Comparison of ENCODE assay signal across 10 cellular contexts in the genomic region with DNA sequence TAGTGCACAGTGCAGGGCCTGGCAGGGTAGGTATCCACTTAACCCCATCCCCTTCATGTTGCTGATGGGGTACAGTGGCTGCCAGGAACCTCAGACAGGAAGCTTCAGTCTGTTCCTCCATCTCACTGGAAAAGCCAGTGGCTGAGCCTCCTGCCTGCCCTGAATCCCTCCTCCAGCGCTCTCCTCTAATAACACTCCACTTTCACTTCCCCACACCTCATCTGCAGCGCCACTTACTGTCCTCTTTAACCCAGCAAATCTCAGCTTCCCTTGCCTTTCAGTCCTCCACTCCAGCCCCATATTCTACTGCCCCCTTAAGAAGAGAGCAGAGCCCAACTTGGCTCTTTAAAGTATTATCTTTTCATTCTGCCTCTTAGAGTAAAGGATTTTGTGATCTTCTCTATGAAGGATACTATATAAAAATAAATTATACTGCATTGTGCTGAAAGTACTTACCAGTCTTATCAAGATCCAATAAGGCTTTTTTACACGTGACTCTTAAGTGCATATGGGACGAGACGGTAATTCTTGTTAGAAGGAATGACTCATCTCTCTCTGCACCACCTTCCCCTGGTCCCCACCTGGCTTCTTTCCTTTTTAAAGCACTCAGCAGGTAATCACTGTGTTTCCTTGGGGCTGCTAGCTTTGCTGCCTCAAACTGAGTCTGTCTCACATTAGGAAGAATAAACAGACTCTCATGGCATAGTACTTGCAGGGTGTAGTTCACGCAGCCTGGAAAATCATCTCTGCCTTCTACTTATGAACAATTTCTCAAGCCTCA.
DNase-seq lines count a peak whose midpoint lies in the region; ATAC-seq and TF ChIP-seq lines count a peak whose summit lies in the region.
"Had no signal": no experiment of that assay in that cellular context is flagged by ENCODE, and none has a peak within 500 bp of the region (broad histone marks: within the 10 kb centered on the region; RNA-seq: fewer than 3 reads in every experiment).

No MANE protein-coding gene starts in this region.

- intact Hi-C loops in HCT116 (cut with micrococcal nuclease): no loop called here
- intact Hi-C loops in Panc1 (cut with micrococcal nuclease; ENCODE audit: unreplicated experiment): no loop called here
- intact Hi-C loops in stomach (cut with DNase I; ENCODE audit: low total_unique reads): no loop called here

- peaks cover 23% of the 10 kb centered on the region for H3K4me1 ChIP-seq in BE2C
- no peaks in the 10 kb centered on the region for H3K4me1 ChIP-seq in HCT116 (ENCODE audit: control insufficient read depth in 1 of 2, insufficient read depth in 2 of 2, low read length in 2 of 2)
- H3K4me1 ChIP-seq in Panc1 (ENCODE audit: control insufficient read depth, insufficient read depth, low read length): no peaks in the 10 kb centered on the region
- H3K4me1 ChIP-seq in stomach: peaks cover 0 to 18% (median 12%) of the 10 kb centered on the region in 4 donors

- no peak overlapping the region for H2AFZ ChIP-seq in HCT116 (ENCODE audit: low read depth, low read length, poor library complexity, severe bottlenecking)

- in situ Hi-C loops in Panc1 (cut with HindIII; ENCODE audit: low pct_unique_long_range_greater_than_20kb, low sequenced_read_pairs): no loop called here

- H4K20me1 ChIP-seq in HCT116 (ENCODE audit: insufficient read depth): no peaks in the 10 kb centered on the region

- CTCF ChIA-PET in HCT116 (lab: Charles Lee): no interaction called here
- CTCF ChIA-PET in Panc1 (lab: Charles Lee): no interaction called here

- no peak overlapping the region for H3K27ac ChIP-seq in HCT116 (ENCODE audit: low read depth, low read length)
- no peak overlapping the region for H3K27ac ChIP-seq in Panc1 (ENCODE audit: low read length)
- H3K27ac ChIP-seq in stomach: no peak overlapping the region

- TF ChIP-seq POLR2A in HCT116 (IDR thresholded peaks at IDR 0.05; ENCODE audit: borderline replicate concordance, extremely low read depth, insufficient read depth, insufficient read length) (no peak), erythroblast (IDR thresholded peaks at IDR 0.05; ENCODE audit: low read length) (no peak), stomach (IDR thresholded peaks at IDR 0.05) (no peak)

- H3K36me3 Mint-ChIP-seq in glutamatergic neuron (ENCODE audit: unreplicated experiment): no peaks in the 10 kb centered on the region
- H3K36me3 Mint-ChIP-seq: CD4-positive, alpha-beta memory T cell had no signal

- H3K9me3 Mint-ChIP-seq in glutamatergic neuron (ENCODE audit: unreplicated experiment): peaks cover 4% of the 10 kb centered on the region
- H3K9me3 Mint-ChIP-seq: CD4-positive, alpha-beta memory T cell had no signal

- no peaks in the 10 kb centered on the region for H3K9me2 ChIP-seq in HCT116 (ENCODE audit: insufficient read depth)

- BruUV-seq in HCT116 (replicated peaks; lab: Mats Ljungman, UMichigan) (no TSS peak), Panc1 (replicated peaks; lab: Mats Ljungman, UMichigan) (no TSS peak)

- H3K4me3 ChIP-seq in BE2C (ENCODE audit: low read depth, low read length) (no peak overlapping the region), HCT116 (replicated peaks in 1 of 2; ENCODE audit: low read depth in 1 of 2, low read length in 2 of 2) (no peak overlapping the region), Panc1 (ENCODE audit: low read depth in 2 of 2, low read length in 2 of 2) (no peak overlapping the region), stomach (no peak overlapping the region)

- H3K4me1 Mint-ChIP-seq in glutamatergic neuron (ENCODE audit: low read depth, unreplicated experiment): peaks cover 8% of the 10 kb centered on the region
- H3K4me1 Mint-ChIP-seq: CD4-positive, alpha-beta memory T cell had no signal

- no peak overlapping the region for H3K27ac Mint-ChIP-seq in glutamatergic neuron (ENCODE audit: unreplicated experiment)
- H3K27ac Mint-ChIP-seq: CD4-positive, alpha-beta memory T cell had no signal

- H3K9me3 ChIP-seq in BE2C: no peaks in the 10 kb centered on the region
- H3K9me3 ChIP-seq in HCT116 (ENCODE audit: control insufficient read depth in 1 of 2, insufficient read depth in 1 of 2, low read depth in 1 of 2, low read length in 2 of 2): no peaks in the 10 kb centered on the region
- no peaks in the 10 kb centered on the region for H3K9me3 ChIP-seq in Panc1 (ENCODE audit: control insufficient read depth, insufficient read depth, low read depth, low read length)
- no peaks in the 10 kb centered on the region for H3K9me3 ChIP-seq in stomach

- H3K27me3 Mint-ChIP-seq in glutamatergic neuron (ENCODE audit: unreplicated experiment): peaks cover 3% of the 10 kb centered on the region

- POLR2A ChIA-PET in HCT116 (lab: Charles Lee): no interaction called here
- POLR2A ChIA-PET in Panc1 (lab: Charles Lee): no interaction called here

- H3K36me3 ChIP-seq in BE2C (peaks cover 26% of the 10 kb centered on the region), HCT116 (ENCODE audit: control insufficient read depth in 1 of 2, insufficient read depth in 2 of 2, low read length in 2 of 2) (no peaks in the 10 kb centered on the region), Panc1 (ENCODE audit: control insufficient read depth, insufficient read depth, low read length) (no peaks in the 10 kb centered on the region), stomach (no peaks in the 10 kb centered on the region)

- no peak overlapping the region for H3K9ac ChIP-seq in HCT116 (ENCODE audit: low read length)

- RAD21 ChIA-PET in HCT116 (lab: Charles Lee; ENCODE audit: low non-redundant PET in 1 of 2, low total read pairs in 2 of 2, uncharacterized antibody in 2 of 2, unreplicated experiment in 2 of 2): no interaction called here

- no peak overlapping the region for H3K4me2 ChIP-seq in HCT116 (ENCODE audit: low read length)

- no peak for TF ChIP-seq EP300 in stomach (IDR thresholded peaks at IDR 0.05)

- WGBS in stomach, 5 donors: 68 to 79% (median 72%) methylated on average over 6 of the region's 6 CpGs

- ATAC-seq in HCT116: peak; percentile 47; the same call in 1 of the 2 replicates
- ATAC-seq in Panc1: no peak
- no peak for ATAC-seq in HG02588 (IDR thresholded peaks at IDR 0.05; ENCODE audit: unreplicated experiment)

- TF ChIP-seq RAD21 in HCT116 (IDR thresholded peaks at IDR 0.05; ENCODE audit: low read depth): no peak

- no peak overlapping the region for H3K4me3 Mint-ChIP-seq in glutamatergic neuron (ENCODE audit: unreplicated experiment)
- H3K4me3 Mint-ChIP-seq: CD4-positive, alpha-beta memory T cell had no signal

- peak; percentile 37; the same call in 1 of the 2 replicates for TF ChIP-seq CTCF in BE2C (IDR thresholded peaks at IDR 0.05; ENCODE audit: low read depth, low read length)
- no peak for TF ChIP-seq CTCF in HCT116 (IDR thresholded peaks at IDR 0.05 in 2 of 3, conservative IDR thresholded peaks at IDR 0.05 in 1 of 3; ENCODE audit: borderline replicate concordance in 1 of 3, insufficient read depth in 1 of 3, low read depth in 2 of 3, low read length in 2 of 3)
- TF ChIP-seq CTCF in Panc1 (IDR thresholded peaks at IDR 0.05): peak; percentile 12; the same call in 1 of the 2 replicates
- no peak for TF ChIP-seq CTCF in stomach (IDR thresholded peaks at IDR 0.05)
- TF ChIP-seq CTCF in glutamatergic neuron (IDR thresholded peaks at IDR 0.05; ENCODE audit: partially characterized antibody, unreplicated experiment): no peak

- H3K27me3 ChIP-seq in BE2C (no peaks in the 10 kb centered on the region), HCT116 (ENCODE audit: insufficient read depth, low read length) (0 out of 2 replicates have a peak, but pooled peaks cover 7% of the 10 kb centered on the region), Panc1 (ENCODE audit: control insufficient read depth, insufficient read depth, low read length) (no peaks in the 10 kb centered on the region), stomach (no peaks in the 10 kb centered on the region)

- DNase-seq in BE2C (no peak), HCT116 (ENCODE audit: low read depth, low spot score) (no peak), Panc1 (ENCODE audit: low read depth, low spot score) (no peak), islet precursor cell (peak; percentile 79), erythroblast (lab: John Stamatoyannopoulos, UW) (no peak), stomach (no peak), glutamatergic neuron (no peak)
- DNase-seq: CD4-positive, alpha-beta memory T cell; NCI-H2171 treated with DMSO at 0.1 percent for 48 hours had no signal

- no peaks in the 10 kb centered on the region for H3K79me2 ChIP-seq in HCT116 (ENCODE audit: insufficient read depth, low read length)

TF ChIP-seq in HCT116, 20 proteins besides CTCF, POLR2A, EP300 and RAD21 (continues in another document):
- TF ChIP-seq, protein P1, sequence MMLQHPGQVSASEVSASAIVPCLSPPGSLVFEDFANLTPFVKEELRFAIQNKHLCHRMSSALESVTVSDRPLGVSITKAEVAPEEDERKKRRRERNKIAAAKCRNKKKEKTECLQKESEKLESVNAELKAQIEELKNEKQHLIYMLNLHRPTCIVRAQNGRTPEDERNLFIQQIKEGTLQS (IDR thresholded peaks at IDR 0.05): no peak
- TF ChIP-seq EGR1 (IDR thresholded peaks at IDR 0.05; ENCODE audit: low read depth) (no peak), ZFX (IDR thresholded peaks at IDR 0.05) (no peak), TCF7L2 (IDR thresholded peaks at IDR 0.05; ENCODE audit: borderline replicate concordance, extremely low read depth, insufficient read depth, insufficient read length) (no peak), SP1 (IDR thresholded peaks at IDR 0.05; ENCODE audit: low read depth) (no peak), EZH2 (IDR thresholded peaks at IDR 0.05) (no peak), CEBPB (IDR thresholded peaks at IDR 0.05; ENCODE audit: low read depth) (no peak), POLR2AphosphoS5 (IDR thresholded peaks at IDR 0.05; ENCODE audit: low read depth, low read length) (no peak), SRF (IDR thresholded peaks at IDR 0.05; ENCODE audit: low read depth) (no peak), SIN3A (IDR thresholded peaks at IDR 0.05; ENCODE audit: low read depth) (no peak), MAX (IDR thresholded peaks at IDR 0.05) (no peak), EZH2phosphoT487 (IDR thresholded peaks at IDR 0.05; ENCODE audit: borderline replicate concordance) (no peak)

Comparison
In these comparisons a context has a peak if more than half of its experiments do, and no peak if none do; other contexts are left out.
1. CTCF ChIP-seq: peak in BE2C (single experiment) and Panc1 (single experiment); none in HCT116 (0 of 3), stomach (0 of 7) and glutamatergic neuron (single experiment).